In genomic region chr17:18185391-18185790, GRCh38 we compare ENCODE assay signal across 8 cellular contexts. TPM values are rescaled to one million over a fixed set of nuclear protein-coding genes. Genes with fewer than 3 reads are reported as not detected.
DNase-seq lines count a peak whose midpoint lies in the region; ATAC-seq, FAIRE-seq and TF ChIP-seq lines count a peak whose summit lies in the region.

No MANE protein-coding gene starts in this region.

- CTCF ChIA-PET in BJ (lab: Yijun Ruan, JAX): interaction anchor here (0.9 to 1.1 kb wide), 2 partner anchors 15 to 44 kb away, joined by 3 read pairs; no protein-coding TSS in a partner anchor

- H3K27me3 Mint-ChIP-seq in naive B cell: no peaks in the 10 kb centered on the region

- H3K27ac ChIP-seq in MM.1S (ENCODE audit: low read length): no peak overlapping the region
- no peak overlapping the region for H3K27ac ChIP-seq in colonic mucosa

- peaks cover 34% of the 10 kb centered on the region for H4K20me1 ChIP-seq in MM.1S (ENCODE audit: insufficient read depth, low read length)

- peaks cover 66% of the 10 kb centered on the region for H3K79me2 ChIP-seq in MM.1S (ENCODE audit: low read length)

- H3K27ac Mint-ChIP-seq in naive B cell: peak overlapping the region in 5 of 6 donors; percentile 14 to 96 (median 95)

- H3K9ac ChIP-seq in MM.1S (ENCODE audit: low read length) (peak overlapping the region; percentile 89; the same call in 1 of the 2 replicates), colonic mucosa (ENCODE audit: low read depth in 2 of 2, low read length in 2 of 2) (peak overlapping the region; percentile 86 to 97)

- no peak for ATAC-seq in naive B cell (ENCODE audit: low read depth in 2 of 2)
- no peak for ATAC-seq in GM18498 (IDR thresholded peaks at IDR 0.05; ENCODE audit: unreplicated experiment)
- ATAC-seq in GM19023 (IDR thresholded peaks at IDR 0.05; ENCODE audit: unreplicated experiment): no peak

- H3K27me3 ChIP-seq in BJ (ENCODE audit: control insufficient read depth, insufficient read depth, low read length) (no peaks in the 10 kb centered on the region), MM.1S (replicated peaks; ENCODE audit: insufficient read depth, low read length) (no peaks in the 10 kb centered on the region), colonic mucosa (no peaks in the 10 kb centered on the region)

- no peak for FAIRE-seq in HTR-8/SVneo (lab: Jason Lieb, UNC)

- intact Hi-C loops in colonic mucosa (cut with DNase I): no loop called here

- peaks cover 0 to 4% of the 10 kb centered on the region in 2 donors for H3K36me3 Mint-ChIP-seq in naive B cell

- no peaks in the 10 kb centered on the region for H3K9me3 ChIP-seq in MM.1S (replicated peaks; ENCODE audit: insufficient read depth, low read length)
- H3K9me3 ChIP-seq in colonic mucosa: no peaks in the 10 kb centered on the region

- POLR2A ChIA-PET in BJ (lab: Charles Lee): no interaction called here

- H3K36me3 ChIP-seq in BJ (ENCODE audit: control insufficient read depth, insufficient read depth, low read length) (peaks cover 4% of the 10 kb centered on the region), MM.1S (replicated peaks; ENCODE audit: insufficient read depth, low read length) (no peaks in the 10 kb centered on the region), colonic mucosa (no peaks in the 10 kb centered on the region)

- no peaks in the 10 kb centered on the region for H3K9me2 ChIP-seq in MM.1S (replicated peaks; ENCODE audit: insufficient read depth, low read length)

- peak overlapping the region; percentile 88 for H3K4me3 ChIP-seq in BJ (ENCODE audit: low read depth, low read length)
- H3K4me3 ChIP-seq in MM.1S (ENCODE audit: low read length): peak overlapping the region; percentile 92
- H3K4me3 ChIP-seq in colonic mucosa: peak overlapping the region; percentile 91

- peaks cover 29% of the 10 kb centered on the region; the same call in 1 of the 2 replicates for H3K4me1 ChIP-seq in MM.1S (ENCODE audit: low read length)
- H3K4me1 ChIP-seq in colonic mucosa: peaks cover 37% of the 10 kb centered on the region

- H3F3A ChIP-seq in MM.1S (ENCODE audit: insufficient read depth, low read length): peaks cover 12% of the 10 kb centered on the region

- no peak for TF ChIP-seq CTCF in BJ (IDR thresholded peaks at IDR 0.05; ENCODE audit: insufficient read depth, low read depth, low read length)
- TF ChIP-seq CTCF in MM.1S (IDR thresholded peaks at IDR 0.05; ENCODE audit: low read length): no peak
- TF ChIP-seq CTCF in colonic mucosa (IDR thresholded peaks at IDR 0.05): no peak

- peak overlapping the region; percentile 83 to 99 (median 95) for H3K4me3 Mint-ChIP-seq in naive B cell

- no peaks in the 10 kb centered on the region for H3K9me3 Mint-ChIP-seq in naive B cell

- peaks cover 45 to 67% (median 61%) of the 10 kb centered on the region in 3 donors for H3K4me1 Mint-ChIP-seq in naive B cell

- H3K4me2 ChIP-seq in MM.1S (ENCODE audit: low read depth, low read length): peak overlapping the region; percentile 90

- H2AFZ ChIP-seq in MM.1S (ENCODE audit: low read length): no peak overlapping the region

- DNase-seq in BJ (ENCODE audit: low read depth) (no peak), MM.1S (no peak), colonic mucosa (no peak), naive B cell (no peak), HTR-8/SVneo (ENCODE audit: insufficient read length, low spot score) (no peak), NCI-H187 (lab: John Stamatoyannopoulos, UW) (no peak)

RNA-seq across cellular contexts. Expression of gene ALKBH5, which starts 1.8 kb away (rescaled TPM):
- polyA plus RNA-seq in BJ (2011; rRNA removed) (92.4 and 97.5 TPM in 2 replicates), naive B cell (ENCODE audit: low read depth in 6 of 6) (100 to 1,000 TPM; 124 to 169 (median 146) TPM)
- polyA minus RNA-seq in BJ (2011; rRNA and poly(A)+ RNA removed): 112 and 160 TPM in 2 replicates
- 100 to 1,000 TPM in 1 of 2 donors, 10 to 100 TPM in 1; 94.8 to 130 TPM for total RNA-seq in colonic mucosa

RNA-seq across cellular contexts. Expression of gene LLGL1, which starts 40.0 kb away (rescaled TPM):
- polyA plus RNA-seq in BJ (2011; rRNA removed): 19.8 and 38.9 TPM in 2 replicates
- polyA minus RNA-seq in BJ (2011; rRNA and poly(A)+ RNA removed): 27.3 and 38.1 TPM in 2 replicates
- 10 to 100 TPM in 1 of 2 donors, 1 to 10 TPM in 1; 7.8 to 13.1 TPM for total RNA-seq in colonic mucosa
- 1 to 10 TPM in 2 of 6 donors, under 1 TPM in 3, not detected in 1; 0.38 to 1.4 (median 0.86) TPM for polyA plus RNA-seq in naive B cell (ENCODE audit: low read depth in 6 of 6)
